In genomic region chr7:42493436-42494198, GRCh38 we compare ENCODE assay signal across 8 cellular contexts.
DNase-seq lines count a peak whose midpoint lies in the region; ATAC-seq, FAIRE-seq and TF ChIP-seq lines count a peak whose summit lies in the region.

No MANE protein-coding gene starts in this region.

- H3K9me3 ChIP-seq in mammary epithelial cell (replicated peaks; ENCODE audit: insufficient read depth, low read length) = no peaks in the 10 kb centered on the region
- H3K9me3 ChIP-seq in small intestine (ENCODE audit: control insufficient read depth, low read depth) = no peaks in the 10 kb centered on the region
- no peaks in the 10 kb centered on the region for H3K9me3 ChIP-seq in CD8-positive, alpha-beta memory T cell (ENCODE audit: low read length)

- dilution Hi-C loops in mammary epithelial cell (cut with HindIII; ENCODE audit: low sequenced_read_pairs) = no loop called here

- 7% methylated on average over 16 of the region's 29 CpGs for WGBS in mammary epithelial cell (ENCODE audit: low coverage, missing lambda C conversion rate)
- WGBS in small intestine, 3 donors = 4 to 14% (median 12%) methylated on average over 29 of the region's 29 CpGs

- in situ Hi-C loops in mammary epithelial cell (cut with MboI; ENCODE audit: low sequenced_read_pairs in 2 of 2) = no loop called here

- no peak overlapping the region for H3K27ac Mint-ChIP-seq in activated CD8-positive, alpha-beta memory T cell treated with anti-CD3 and anti-CD28 coated beads, Interleukin-2, amount 10 ng/mL, durations not matched to agents 7 days and 5 days
- H3K27ac Mint-ChIP-seq in CD8-positive, alpha-beta memory T cell = no peak overlapping the region

- H3K4me3 ChIP-seq in mammary epithelial cell (replicated peaks in 1 of 3; ENCODE audit: insufficient read depth in 1 of 3, low read depth in 2 of 3, low read length in 3 of 3) (peak overlapping the region; percentile 47 to 54 (median 49)), small intestine (ENCODE audit: low read depth in 1 of 2, low read length in 2 of 2) (no peak overlapping the region)
- H3K4me3 ChIP-seq in CD8-positive, alpha-beta memory T cell (ENCODE audit: low read length) = no peak overlapping the region

- H3K27me3 ChIP-seq in mammary epithelial cell (ENCODE audit: insufficient read depth, low read length) (no peaks in the 10 kb centered on the region), small intestine (ENCODE audit: control insufficient read depth in 2 of 2, insufficient read depth in 2 of 2, low read length in 2 of 2) (no peaks in the 10 kb centered on the region)
- no peaks in the 10 kb centered on the region for H3K27me3 ChIP-seq in CD8-positive, alpha-beta memory T cell (ENCODE audit: insufficient read depth, low read length, poor library complexity, severe bottlenecking)

- POLR2A ChIA-PET in CD8-positive, alpha-beta memory T cell (lab: Charles Lee) = no interaction called here

- peaks cover 10% of the 10 kb centered on the region for H3K4me1 Mint-ChIP-seq in activated CD8-positive, alpha-beta memory T cell treated with anti-CD3 and anti-CD28 coated beads, Interleukin-2, amount 10 ng/mL, durations not matched to agents 7 days and 5 days
- peaks cover 0 to 3% (median 2%) of the 10 kb centered on the region in 3 donors for H3K4me1 Mint-ChIP-seq in CD8-positive, alpha-beta memory T cell

- peaks cover 30% of the 10 kb centered on the region for H3K4me1 ChIP-seq in mammary epithelial cell (ENCODE audit: insufficient read depth, low read length)
- H3K4me1 ChIP-seq in small intestine (ENCODE audit: control insufficient read depth in 2 of 2, insufficient read depth in 1 of 2, low read depth in 1 of 2, low read length in 1 of 2) = no peaks in the 10 kb centered on the region
- no peaks in the 10 kb centered on the region for H3K4me1 ChIP-seq in CD8-positive, alpha-beta memory T cell (ENCODE audit: insufficient read depth, low read length)

- no peak for FAIRE-seq in small intestine (lab: Jason Lieb, UNC)

- CTCF ChIA-PET in activated CD8-positive, alpha-beta memory T cell treated with anti-CD3 and anti-CD28 coated beads, Interleukin-2, amount 10 ng/mL, durations not matched to agents 7 days and 5 days (lab: Charles Lee) = no interaction called here
- CTCF ChIA-PET in mammary epithelial cell (lab: Charles Lee; ENCODE audit: low non-redundant PET) = no interaction called here
- CTCF ChIA-PET in CD8-positive, alpha-beta memory T cell (lab: Charles Lee) = no interaction called here

- H3K9ac ChIP-seq in mammary epithelial cell (ENCODE audit: insufficient read depth, low read length) = peak overlapping the region; percentile 51

- H3K36me3 ChIP-seq in mammary epithelial cell (ENCODE audit: insufficient read depth, low read length) (no peaks in the 10 kb centered on the region), small intestine (ENCODE audit: control insufficient read depth in 2 of 2, insufficient read depth in 2 of 2, low read length in 2 of 2) (no peaks in the 10 kb centered on the region)
- H3K36me3 ChIP-seq in CD8-positive, alpha-beta memory T cell (ENCODE audit: insufficient read depth, low read length) = no peaks in the 10 kb centered on the region

- peaks cover 2% of the 10 kb centered on the region for H3K36me3 Mint-ChIP-seq in activated CD8-positive, alpha-beta memory T cell treated with anti-CD3 and anti-CD28 coated beads, Interleukin-2, amount 10 ng/mL, durations not matched to agents 7 days and 5 days
- H3K36me3 Mint-ChIP-seq in CD8-positive, alpha-beta memory T cell = no peaks in the 10 kb centered on the region

- TF ChIP-seq CTCF in mammary epithelial cell (conservative IDR thresholded peaks at IDR 0.05 in 1 of 2, IDR thresholded peaks at IDR 0.05 in 1 of 2; ENCODE audit: extremely low read depth in 1 of 2, insufficient read depth in 1 of 2, low read depth in 1 of 2, low read length in 2 of 2) = no peak

- H3K79me2 ChIP-seq in mammary epithelial cell (ENCODE audit: insufficient read depth, low read length) = no peaks in the 10 kb centered on the region

- peak overlapping the region; percentile 93 for H2AFZ ChIP-seq in mammary epithelial cell (ENCODE audit: low read depth, low read length)

- H3K4me3 Mint-ChIP-seq in activated CD8-positive, alpha-beta memory T cell treated with anti-CD3 and anti-CD28 coated beads, Interleukin-2, amount 10 ng/mL, durations not matched to agents 7 days and 5 days = peak overlapping the region; percentile 52
- peak overlapping the region in 1 of 7 donors; percentile 60 for H3K4me3 Mint-ChIP-seq in CD8-positive, alpha-beta memory T cell

- H3K9me3 Mint-ChIP-seq in activated CD8-positive, alpha-beta memory T cell treated with anti-CD3 and anti-CD28 coated beads, Interleukin-2, amount 10 ng/mL, durations not matched to agents 7 days and 5 days (ENCODE audit: low read depth) = no peaks in the 10 kb centered on the region
- H3K9me3 Mint-ChIP-seq in CD8-positive, alpha-beta memory T cell = peaks cover 0 to 3% (median 0%) of the 10 kb centered on the region in 5 donors

- H4K20me1 ChIP-seq in mammary epithelial cell (ENCODE audit: insufficient read depth, low read length) = no peaks in the 10 kb centered on the region

- H3K4me2 ChIP-seq in mammary epithelial cell (ENCODE audit: insufficient read depth, low read depth, low read length) = peak overlapping the region; percentile 93

- DNase-seq in activated CD8-positive, alpha-beta memory T cell treated with anti-CD3 and anti-CD28 coated beads, Interleukin-2, amount 10 ng/mL, durations not matched to agents 7 days and 5 days = peak; percentile 41
- no peak for DNase-seq in activated CD8-positive, alpha-beta memory T cell treated with anti-CD3 and anti-CD28 coated beads, Interleukin-2, amount 50 U/mL, for 48 hours
- peak; percentile 81 for DNase-seq in mammary epithelial cell
- peak; percentile 27 for DNase-seq in inferior parietal cortex (ENCODE audit: extremely low spot score)
- DNase-seq in small intestine = peak; percentile 3
- no peak for DNase-seq in CD8-positive, alpha-beta memory T cell

- peak overlapping the region; percentile 81 for H3K27ac ChIP-seq in mammary epithelial cell (ENCODE audit: insufficient read depth, low read depth, low read length)
- H3K27ac ChIP-seq in small intestine (ENCODE audit: low read depth in 1 of 2, low read length in 1 of 2) = peak overlapping the region in 1 of 2 donors; percentile 82
- no peak overlapping the region for H3K27ac ChIP-seq in CD8-positive, alpha-beta memory T cell (ENCODE audit: low read depth, low read length)

- intact Hi-C loops in mammary epithelial cell (cut with micrococcal nuclease) = loop anchor here (10.0 kb wide), 2 partner anchors 181 to 259 kb away; partner anchors contain the start of gene GLI3

- BruUV-seq in mammary epithelial cell (replicated peaks; lab: Mats Ljungman, UMichigan) = no TSS peak

- H3K27me3 Mint-ChIP-seq in activated CD8-positive, alpha-beta memory T cell treated with anti-CD3 and anti-CD28 coated beads, Interleukin-2, amount 10 ng/mL, durations not matched to agents 7 days and 5 days = peaks cover 13% of the 10 kb centered on the region
- peaks cover 0 to 3% of the 10 kb centered on the region in 2 donors for H3K27me3 Mint-ChIP-seq in CD8-positive, alpha-beta memory T cell

- ATAC-seq in activated CD8-positive, alpha-beta memory T cell treated with anti-CD3 and anti-CD28 coated beads, Interleukin-2, amount 10 ng/mL, durations not matched to agents 7 days and 5 days = peak; percentile 36
- ATAC-seq in GM19023 (IDR thresholded peaks at IDR 0.05; ENCODE audit: unreplicated experiment) (no peak), HG02759 (IDR thresholded peaks at IDR 0.05; ENCODE audit: unreplicated experiment) (no peak)

Comparison
In these comparisons a context has a peak if more than half of its experiments do, and no peak if none do; other contexts are left out.
1. DNase-seq: peak in activated CD8-positive, alpha-beta memory T cell treated with anti-CD3 and anti-CD28 coated beads, Interleukin-2, amount 10 ng/mL, durations not matched to agents 7 days and 5 days (single experiment), mammary epithelial cell (single experiment), inferior parietal cortex (single experiment) and small intestine (single experiment); none in activated CD8-positive, alpha-beta memory T cell treated with anti-CD3 and anti-CD28 coated beads, Interleukin-2, amount 50 U/mL, for 48 hours (single experiment) and CD8-positive, alpha-beta memory T cell (0 of 5).
2. H3K4me3 ChIP-seq: peak in mammary epithelial cell (3 of 3); none in small intestine (0 of 2) and CD8-positive, alpha-beta memory T cell (single experiment).